In genomic region chr22:35229865-35230264, GRCh38 we compare ENCODE assay signal across 22 cellular contexts.
"Had no signal": no experiment of that assay in that cellular context is flagged by ENCODE, and none has a peak within 500 bp of the region (broad histone marks: within the 10 kb centered on the region; RNA-seq: fewer than 3 reads in every experiment).

No MANE protein-coding gene starts in this region.

- H3K27ac Mint-ChIP-seq: activated CD4-positive, alpha-beta memory T cell treated with anti-CD3 and anti-CD28 coated beads, Interleukin-2, amount 10 ng/mL, durations not matched to agents 7 days and 5 days; activated CD4-positive, alpha-beta T cell treated with anti-CD3 and anti-CD28 coated beads for 36 hours; activated naive CD4-positive, alpha-beta T cell treated with anti-CD3 and anti-CD28 coated beads, Interleukin-2, amount 50 U/mL, for 72 hours; neural progenitor cell had no signal

- H3K9me3 Mint-ChIP-seq: activated CD4-positive, alpha-beta memory T cell treated with anti-CD3 and anti-CD28 coated beads, Interleukin-2, amount 10 ng/mL, durations not matched to agents 7 days and 5 days; activated naive CD4-positive, alpha-beta T cell treated with anti-CD3 and anti-CD28 coated beads, Interleukin-2, amount 50 U/mL, for 72 hours; neural progenitor cell had no signal

- H2AFZ ChIP-seq: neural progenitor cell had no signal

- H3K27ac ChIP-seq: colonic mucosa, left lung, neural progenitor cell, ovary, sigmoid colon, spleen, stomach, testis, upper lobe of left lung had no signal

- H3K36me3 ChIP-seq: colonic mucosa, left lung, neural progenitor cell, ovary, sigmoid colon, spleen, stomach, upper lobe of left lung had no signal

- H3K27me3 ChIP-seq: neural progenitor cell, ovary, testis, upper lobe of left lung had no signal

- H3K4me3 Mint-ChIP-seq: activated CD4-positive, alpha-beta memory T cell treated with anti-CD3 and anti-CD28 coated beads, Interleukin-2, amount 10 ng/mL, durations not matched to agents 7 days and 5 days; neural progenitor cell had no signal

- H3K4me2 ChIP-seq: neural progenitor cell had no signal

- H3K9ac ChIP-seq: neural progenitor cell had no signal

- H3K36me3 Mint-ChIP-seq: activated naive CD4-positive, alpha-beta T cell treated with anti-CD3 and anti-CD28 coated beads, Interleukin-2, amount 50 U/mL, for 72 hours; neural progenitor cell had no signal

- ATAC-seq: activated CD4-positive, alpha-beta T cell treated with anti-CD3 and anti-CD28 coated beads for 36 hours; activated naive CD4-positive, alpha-beta T cell treated with anti-CD3 and anti-CD28 coated beads, Interleukin-2, amount 50 U/mL, for 72 hours; left lung had no signal

- H3K9me3 ChIP-seq: colonic mucosa, left lung, ovary, sigmoid colon, testis, upper lobe of left lung had no signal

- H3K4me3 ChIP-seq: colonic mucosa, left lung, neural progenitor cell, ovary, sigmoid colon, spleen, stomach, testis, upper lobe of left lung had no signal

- H3K4me1 ChIP-seq: colonic mucosa, neural progenitor cell, sigmoid colon, stomach, testis had no signal

- H3K4me1 Mint-ChIP-seq: activated CD4-positive, alpha-beta T cell treated with anti-CD3 and anti-CD28 coated beads for 36 hours; neural progenitor cell had no signal

- DNase-seq: activated CD4-positive, alpha-beta memory T cell treated with anti-CD3 and anti-CD28 coated beads, Interleukin-2, amount 10 ng/mL, durations not matched to agents 7 days and 5 days; activated CD4-positive, alpha-beta T cell treated with anti-CD3 and anti-CD28 coated beads for 36 hours; activated gamma-delta T cell; activated T-cell treated with anti-CD3 and anti-CD28 coated beads, Interleukin-2, amount 50 U/mL, for 48 hours; amniotic stem cell; caudate nucleus; colonic mucosa; foreskin fibroblast; hippocampal formation; kidney; left lung; mammary epithelial cell; ovary; sigmoid colon; spleen; stimulated activated CD4-positive, alpha-beta T cell treated with anti-CD3 and anti-CD28 coated beads, Interleukin-1b, Interleukin-23, amount 100 ng/mL, for 48 hours; stomach; T1000; testis; upper lobe of left lung had no signal
